In genomic region chr17:8163978-8164814, GRCh38 we compare ENCODE assay signal across 6 cellular contexts. TPM values are rescaled to one million over a fixed set of nuclear protein-coding genes. Genes with fewer than 3 reads are reported as not detected.
A peak's percentile ranks its signal among the peaks of the same experiment; 100 is the strongest.
DNase-seq lines count a peak whose midpoint lies in the region; ATAC-seq and TF ChIP-seq lines count a peak whose summit lies in the region.

No MANE protein-coding gene starts in this region.

- H3K9me3 Mint-ChIP-seq in neural progenitor cell, result no peaks in the 10 kb centered on the region

- TF ChIP-seq CTCF in colonic mucosa (IDR thresholded peaks at IDR 0.05) (no peak), neural progenitor cell (IDR thresholded peaks at IDR 0.05) (no peak), GM13976 (IDR thresholded peaks at IDR 0.05; ENCODE audit: borderline replicate concordance, control extremely low read depth, extremely low read depth, insufficient read depth, missing control alignments) (no peak)

- H3K36me3 Mint-ChIP-seq in neural progenitor cell, result peaks cover 7% of the 10 kb centered on the region

- peaks cover 27% of the 10 kb centered on the region for H4K20me1 ChIP-seq in neural progenitor cell (ENCODE audit: low read depth)

- H3K36me3 ChIP-seq in ES-I3 (ENCODE audit: insufficient read depth, low read length) (peaks cover 12% of the 10 kb centered on the region), colonic mucosa (no peaks in the 10 kb centered on the region), neural progenitor cell (peaks cover 4% of the 10 kb centered on the region)

- H3K4me3 Mint-ChIP-seq in neural progenitor cell, result peak overlapping the region; percentile 93

- peaks cover 45% of the 10 kb centered on the region for H3K4me1 Mint-ChIP-seq in neural progenitor cell

- intact Hi-C loops in colonic mucosa (cut with DNase I), result no loop called here

- DNase-seq in SHP77 treated with DMSO at 0.1 percent for 48 hours (lab: John Stamatoyannopoulos, UW) (peak; percentile 37), colonic mucosa (peak; percentile 88), neural progenitor cell (ENCODE audit: low spot score) (no peak), GM13976 (ENCODE audit: low spot score) (no peak)

- H3K27me3 ChIP-seq in colonic mucosa (no peaks in the 10 kb centered on the region), neural progenitor cell (no peaks in the 10 kb centered on the region)

- peak overlapping the region; percentile 83 for H3K27ac Mint-ChIP-seq in neural progenitor cell

- H3K4me1 ChIP-seq in ES-I3 (ENCODE audit: insufficient read depth, low read length) (peaks cover 15% of the 10 kb centered on the region), colonic mucosa (peaks cover 22% of the 10 kb centered on the region), neural progenitor cell (peaks cover 23% of the 10 kb centered on the region)

- H3K27me3 Mint-ChIP-seq in neural progenitor cell (ENCODE audit: insufficient read depth, low read depth), result peaks cover 6% of the 10 kb centered on the region

- H3K9ac ChIP-seq in ES-I3 (ENCODE audit: low read depth, low read length) (peak overlapping the region; percentile 70; the same call in 1 of the 2 replicates), colonic mucosa (ENCODE audit: low read depth in 2 of 2, low read length in 2 of 2) (peak overlapping the region; percentile 48 to 88), neural progenitor cell (no peak overlapping the region)

- H3K79me2 ChIP-seq in neural progenitor cell (ENCODE audit: low read depth), result peaks cover 19% of the 10 kb centered on the region

- no peak for ATAC-seq in HG03159 (IDR thresholded peaks at IDR 0.05; ENCODE audit: unreplicated experiment)

- peak overlapping the region; percentile 91 for H3K4me2 ChIP-seq in neural progenitor cell

- H3K9me3 ChIP-seq in ES-I3 (ENCODE audit: control insufficient read depth, insufficient read depth, low read length) (no peaks in the 10 kb centered on the region), colonic mucosa (no peaks in the 10 kb centered on the region), neural progenitor cell (ENCODE audit: low read depth) (no peaks in the 10 kb centered on the region)

- H2AFZ ChIP-seq in neural progenitor cell (replicated peaks), result no peak overlapping the region

- in situ Hi-C loops in GM13976 (cut with MboI; ENCODE audit: low sequenced_read_pairs, unreplicated experiment), result no loop called here

- H3K27ac ChIP-seq in colonic mucosa, result peak overlapping the region; percentile 98
- H3K27ac ChIP-seq in neural progenitor cell, result peak overlapping the region; percentile 79

- peaks cover 38% of the 10 kb centered on the region for H3F3A ChIP-seq in neural progenitor cell (ENCODE audit: low read depth)

- H3K4me3 ChIP-seq in colonic mucosa, result no peak overlapping the region
- H3K4me3 ChIP-seq in neural progenitor cell, result peak overlapping the region; percentile 100

RNA-seq across cellular contexts. Expression of gene VAMP2, which starts 1.4 kb away (rescaled TPM):
- 10 to 100 TPM; 34.0 to 38.8 TPM for total RNA-seq in colonic mucosa
- total RNA-seq in neural progenitor cell (ENCODE audit: low replicate concordance), result 9.4 and 11.7 TPM in 2 replicates

RNA-seq across cellular contexts. Expression of gene TMEM107, which starts 12.0 kb away (rescaled TPM):
- total RNA-seq in colonic mucosa, result 10 to 100 TPM; 13.2 to 17.0 TPM
- 26.0 and 45.5 TPM in 2 replicates for total RNA-seq in neural progenitor cell (ENCODE audit: low replicate concordance)

RNA-seq across cellular contexts. Expression of gene PER1, which starts 12.0 kb away (rescaled TPM):
- total RNA-seq in colonic mucosa (10 to 100 TPM; 19.7 to 43.6 TPM), neural progenitor cell (ENCODE audit: low replicate concordance) (3.2 and 11.4 TPM in 2 replicates)

RNA-seq across cellular contexts. Expression of gene BORCS6, which starts 25.8 kb away (rescaled TPM):
- total RNA-seq in colonic mucosa (10 to 100 TPM; 11.7 to 12.4 TPM), neural progenitor cell (ENCODE audit: low replicate concordance) (0.71 and 4.1 TPM in 2 replicates)

RNA-seq across cellular contexts. Expression of gene HES7, which starts 40.3 kb away (rescaled TPM):
- total RNA-seq in colonic mucosa (not detected), neural progenitor cell (ENCODE audit: low replicate concordance) (2.0 TPM in 1 of 2 replicates, not detected in the other)

Comparison
In these comparisons a context has a peak if more than half of its experiments do, and no peak if none do; other contexts are left out.
1. DNase-seq: peak in SHP77 treated with DMSO at 0.1 percent for 48 hours (single experiment) and colonic mucosa (single experiment); none in neural progenitor cell (single experiment) and GM13976 (single experiment).